In the genomic region with DNA sequence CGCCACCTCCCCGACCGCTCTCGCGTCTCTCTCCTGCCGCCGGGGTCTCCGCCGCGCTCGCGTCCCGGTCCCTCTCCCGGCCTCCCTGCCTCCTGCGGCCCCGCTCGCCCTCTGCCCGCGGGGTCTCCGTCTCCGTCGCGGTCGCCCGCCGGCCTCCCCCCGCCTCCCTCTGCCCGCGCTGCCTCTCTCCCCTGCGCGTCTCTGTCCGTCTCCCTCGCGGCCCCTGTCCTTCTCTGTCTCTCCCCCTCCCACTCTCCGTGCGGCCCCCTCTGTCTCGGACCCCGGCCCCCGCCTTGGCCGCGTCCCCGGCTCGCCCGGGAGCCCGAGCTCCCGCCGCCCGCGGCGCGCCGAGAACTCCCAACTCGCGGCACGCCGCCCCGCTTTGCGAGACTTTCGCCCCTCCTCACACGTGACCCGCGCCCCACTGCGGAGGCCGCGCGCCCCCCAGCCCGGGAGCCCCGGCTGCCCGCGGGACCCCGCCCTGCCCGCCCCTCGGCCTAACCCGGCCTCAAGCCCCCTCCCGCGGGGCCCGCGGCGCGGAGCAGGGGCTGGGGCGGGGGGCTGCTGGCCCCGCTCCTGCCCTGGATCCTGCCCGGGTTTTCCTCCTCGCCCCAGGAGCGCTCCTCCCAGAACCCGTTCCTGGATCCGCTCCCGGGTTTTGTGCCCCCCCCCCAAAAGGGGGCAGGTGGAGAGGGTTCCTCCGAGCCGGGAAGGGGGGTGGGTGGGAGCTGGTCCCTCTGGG, we compare ENCODE assay signal across 8 cellular contexts. TPM values are rescaled to one million over a fixed set of nuclear protein-coding genes. Genes with fewer than 3 reads are reported as not detected.
A peak's percentile ranks its signal among the peaks of the same experiment; 100 is the strongest.
DNase-seq lines count a peak whose midpoint lies in the region; ATAC-seq and TF ChIP-seq lines count a peak whose summit lies in the region.

No MANE protein-coding gene starts in this region.

- TF ChIP-seq CTCF in brain (conservative IDR thresholded peaks at IDR 0.05) = no peak

- H3K79me2 ChIP-seq in mesendoderm (ENCODE audit: control insufficient read depth, insufficient read depth, low read length) = no peaks in the 10 kb centered on the region

- H3K18ac ChIP-seq in mesendoderm (ENCODE audit: low read length) = peak overlapping the region; percentile 34

- no peak overlapping the region for H3K23ac ChIP-seq in mesendoderm (ENCODE audit: low read length)

- H3K4me1 Mint-ChIP-seq in brain = peaks cover 73% of the 10 kb centered on the region

- H3K4me1 ChIP-seq in HUES48 (ENCODE audit: control insufficient read depth, insufficient read depth, low read length) (peaks cover 6% of the 10 kb centered on the region; the same call in 1 of the 2 replicates), mesendoderm (ENCODE audit: control insufficient read depth, low read depth, low read length) (no peaks in the 10 kb centered on the region)

- peak overlapping the region; percentile 20 for H2BK15ac ChIP-seq in mesendoderm (replicated peaks; ENCODE audit: low read depth)

- H3K27ac ChIP-seq in HUES48 (ENCODE audit: low read depth, low read length) (no peak overlapping the region), mesendoderm (ENCODE audit: low read depth, low read length) (no peak overlapping the region)

- no CpG with 5 or more reads among the region's 90 CpGs for WGBS in mesendoderm (ENCODE audit: extremely low coverage, insufficient coverage, low lambda C conversion rate)

- no peak overlapping the region for H3K9ac ChIP-seq in HUES48 (ENCODE audit: low read depth, low read length)
- H3K9ac ChIP-seq in mesendoderm (ENCODE audit: low read length) = peak overlapping the region; percentile 62

- H3K79me1 ChIP-seq in mesendoderm (ENCODE audit: low read length) = no peaks in the 10 kb centered on the region

- H3K27me3 Mint-ChIP-seq in brain = peaks cover 23% of the 10 kb centered on the region

- H3K56ac ChIP-seq in mesendoderm (ENCODE audit: low read length) = peak overlapping the region; percentile 81

- H4K5ac ChIP-seq in mesendoderm (ENCODE audit: low read length) = no peak overlapping the region

- no peaks in the 10 kb centered on the region for H3K36me3 Mint-ChIP-seq in brain

- H2AK5ac ChIP-seq in mesendoderm (ENCODE audit: low read length) = no peak overlapping the region

- H3K4me2 ChIP-seq in mesendoderm (ENCODE audit: low read length) = peak overlapping the region; percentile 54

- ATAC-seq in GM19467 (IDR thresholded peaks at IDR 0.05; ENCODE audit: unreplicated experiment) = no peak
- no peak for ATAC-seq in HG03521 (IDR thresholded peaks at IDR 0.05; ENCODE audit: unreplicated experiment)
- no peak for ATAC-seq in HG03196 (IDR thresholded peaks at IDR 0.05; ENCODE audit: unreplicated experiment)

- DNase-seq in AG20443 (ENCODE audit: low spot score) = peak; percentile 64
- peak; percentile 56 for DNase-seq in mesendoderm
- DNase-seq in NOMO-1 (lab: John Stamatoyannopoulos, UW; ENCODE audit: unreplicated experiment in 2 of 2) = no peak

- H3K4me3 ChIP-seq in HUES48 (ENCODE audit: low read depth, low read length) = peak overlapping the region; percentile 56
- H3K4me3 ChIP-seq in mesendoderm (ENCODE audit: low read length) = peak overlapping the region; percentile 22

- peak overlapping the region; percentile 79 to 83 (median 81) for H3K4me3 Mint-ChIP-seq in brain

- H2BK5ac ChIP-seq in mesendoderm (ENCODE audit: low read length) = no peak overlapping the region

- peak overlapping the region; percentile 21 for H3K4ac ChIP-seq in mesendoderm (ENCODE audit: low read depth, low read length)

- no peaks in the 10 kb centered on the region for H3K9me3 ChIP-seq in HUES48 (ENCODE audit: control insufficient read depth, insufficient read depth, low read length)

- H3K27me3 ChIP-seq in HUES48 (ENCODE audit: control insufficient read depth, insufficient read depth, low read length) = peaks cover 71% of the 10 kb centered on the region
- peaks cover 15% of the 10 kb centered on the region for H3K27me3 ChIP-seq in mesendoderm (ENCODE audit: insufficient read depth, low read length, poor library complexity)

- H4K8ac ChIP-seq in mesendoderm (ENCODE audit: low read depth, low read length) = no peak overlapping the region

- H3K9me3 Mint-ChIP-seq in brain = peaks cover 0 to 11% (median 2%) of the 10 kb centered on the region in 5 experiments

- no peak overlapping the region for H2BK120ac ChIP-seq in mesendoderm (ENCODE audit: low read depth, low read length)

- peak overlapping the region in 1 of 5 experiments; percentile 90 for H3K27ac Mint-ChIP-seq in brain

- no peaks in the 10 kb centered on the region for H3K36me3 ChIP-seq in HUES48 (ENCODE audit: control insufficient read depth, insufficient read depth, low read length)
- H3K36me3 ChIP-seq in mesendoderm (ENCODE audit: control insufficient read depth, insufficient read depth, low read length) = no peaks in the 10 kb centered on the region

RNA-seq across cellular contexts. Expression of a gene that starts 0.7 kb away (rescaled TPM):
- 18.1 TPM for polyA plus RNA-seq in brain (ENCODE audit: insufficient read depth, low read depth, low replicate concordance)
- 0.14 TPM for polyA plus RNA-seq in mesendoderm (2013, experiment 1 of 2)
- 0.14 TPM for polyA plus RNA-seq in mesendoderm (2013, experiment 2 of 2)

RNA-seq across cellular contexts. Expression of a gene that starts 12.2 kb away (rescaled TPM):
- 1.1 TPM for polyA plus RNA-seq in brain (ENCODE audit: insufficient read depth, low read depth, low replicate concordance)
- 5.6 TPM for polyA plus RNA-seq in mesendoderm (2013, experiment 1 of 2)
- 6.0 TPM for polyA plus RNA-seq in mesendoderm (2013, experiment 2 of 2)

RNA-seq across cellular contexts. Expression of a gene that starts 50.4 kb away (rescaled TPM):
- polyA plus RNA-seq in brain (ENCODE audit: insufficient read depth, low read depth, low replicate concordance) = 88.0 TPM
- polyA plus RNA-seq in mesendoderm (2013, experiment 1 of 2) = 135 TPM
- polyA plus RNA-seq in mesendoderm (2013, experiment 2 of 2) = 135 TPM

Comparison
In these comparisons a context has a peak if more than half of its experiments do, and no peak if none do; other contexts are left out.
1. DNase-seq: peak in AG20443 (single experiment) and mesendoderm (single experiment); none in NOMO-1 (0 of 2).